Comparison of ENCODE assay signal across 18 cellular contexts in genomic region chr11:69912161-69912910, GRCh38.
DNase-seq lines count a peak whose midpoint lies in the region; ATAC-seq and TF ChIP-seq lines count a peak whose summit lies in the region.
"Had no signal": no experiment of that assay in that cellular context is flagged by ENCODE, and none has a peak within 500 bp of the region (broad histone marks: within the 10 kb centered on the region; RNA-seq: fewer than 3 reads in every experiment).

No MANE protein-coding gene starts in this region.

- H3K27ac ChIP-seq in PC-9 = peak overlapping the region; percentile 97
- no peak overlapping the region for H3K27ac ChIP-seq in spleen
- H3K27ac ChIP-seq in thyroid gland = no peak overlapping the region
- H3K27ac ChIP-seq: HL-60 had no signal

- WGBS in spleen, 5 donors = 71 to 86% (median 80%) methylated on average over 19 to 22 of the region's 22 CpGs
- WGBS in thyroid gland, 2 donors = 83 to 90% methylated on average over 14 to 21 of the region's 22 CpGs

- peak overlapping the region; percentile 80 for H3K4me2 ChIP-seq in PC-9

- TF ChIP-seq CTCF in PC-9 (conservative IDR thresholded peaks at IDR 0.05) (no peak), spleen (IDR thresholded peaks at IDR 0.05 in 8 of 11, conservative IDR thresholded peaks at IDR 0.05 in 3 of 11) (no peak), thyroid gland (IDR thresholded peaks at IDR 0.05) (no peak)

- intact Hi-C loops in PC-9 (cut with micrococcal nuclease; ENCODE audit: unreplicated experiment) (loop anchor here (5.0 kb wide), 1 partner anchor 210 kb away; the partner anchor contains the start of gene FGF19), spleen (cut with DNase I; ENCODE audit: low total_unique reads) (no loop called here), thyroid gland (cut with DNase I) (no loop called here)

- H2AFZ ChIP-seq in PC-9 = no peak overlapping the region

- H3K27me3 ChIP-seq in PC-9 (ENCODE audit: insufficient read depth, low read depth) (no peaks in the 10 kb centered on the region), spleen (replicated peaks in 1 of 7) (peaks cover 0 to 97% (median 21%) of the 10 kb centered on the region in 7 donors), thyroid gland (no peaks in the 10 kb centered on the region)

- H3K27ac Mint-ChIP-seq in activated naive CD8-positive, alpha-beta T cell treated with anti-CD3 and anti-CD28 coated beads, Interleukin-2, amount 10 ng/mL, durations not matched to agents 7 days and 5 days = no peak overlapping the region
- H3K27ac Mint-ChIP-seq in activated naive CD8-positive, alpha-beta T cell treated with anti-CD3 and anti-CD28 coated beads for 36 hours = no peak overlapping the region
- H3K27ac Mint-ChIP-seq: IgD-negative memory B cell, memory B cell had no signal

- CTCF ChIA-PET in PC-9 (lab: Charles Lee) = interaction anchor here (0.6 to 1.5 kb wide), 5 partner anchors 8 to 408 kb away, joined by 3 to 5 read pairs (median 3); no protein-coding TSS in a partner anchor

- peaks cover 8% of the 10 kb centered on the region for H3K27me3 Mint-ChIP-seq in activated naive CD8-positive, alpha-beta T cell treated with anti-CD3 and anti-CD28 coated beads, Interleukin-2, amount 10 ng/mL, durations not matched to agents 7 days and 5 days
- H3K27me3 Mint-ChIP-seq in activated naive CD8-positive, alpha-beta T cell treated with anti-CD3 and anti-CD28 coated beads for 36 hours = peaks cover 48% of the 10 kb centered on the region

- no peak for ATAC-seq in activated naive CD8-positive, alpha-beta T cell treated with anti-CD3 and anti-CD28 coated beads, Interleukin-2, amount 10 ng/mL, durations not matched to agents 7 days and 5 days (ENCODE audit: low read depth)
- ATAC-seq in left lobe of liver = no peak
- ATAC-seq in HG02642 (IDR thresholded peaks at IDR 0.05; ENCODE audit: poor library complexity, unreplicated experiment) = no peak

- POLR2A ChIA-PET in activated naive CD8-positive, alpha-beta T cell treated with anti-CD3 and anti-CD28 coated beads, Interleukin-2, amount 10 ng/mL, durations not matched to agents 7 days and 5 days (lab: Charles Lee) = no interaction called here
- POLR2A ChIA-PET in PC-9 (lab: Charles Lee; ENCODE audit: unreplicated experiment) = interaction anchor here (1.2 kb wide), 1 partner anchor 11 kb away, joined by 4 read pairs; no protein-coding TSS in a partner anchor

- peaks cover 8% of the 10 kb centered on the region; the same call in 1 of the 2 replicates for H3K79me2 ChIP-seq in PC-9 (ENCODE audit: low read depth)

- peaks cover 1% of the 10 kb centered on the region for H3K4me1 Mint-ChIP-seq in activated naive CD8-positive, alpha-beta T cell treated with anti-CD3 and anti-CD28 coated beads, Interleukin-2, amount 10 ng/mL, durations not matched to agents 7 days and 5 days
- H3K4me1 Mint-ChIP-seq in activated naive CD8-positive, alpha-beta T cell treated with anti-CD3 and anti-CD28 coated beads for 36 hours = no peaks in the 10 kb centered on the region
- H3K4me1 Mint-ChIP-seq: CD4-positive, CD25-positive, alpha-beta regulatory T cell; IgD-negative memory B cell; memory B cell had no signal

- H3K4me3 ChIP-seq in PC-9 (peak overlapping the region; percentile 54; the same call in 1 of the 2 replicates), spleen (no peak overlapping the region), thyroid gland (replicated peaks in 1 of 3) (no peak overlapping the region)

- DNase-seq in activated naive CD8-positive, alpha-beta T cell treated with anti-CD3 and anti-CD28 coated beads, Interleukin-2, amount 10 ng/mL, durations not matched to agents 7 days and 5 days = peak; percentile 30
- no peak for DNase-seq in activated naive CD8-positive, alpha-beta T cell treated with anti-CD3 and anti-CD28 coated beads for 36 hours
- DNase-seq in PC-9 = no peak
- DNase-seq in left lobe of liver (ENCODE audit: low spot score) = peak; percentile 53
- peak; percentile 74 for DNase-seq in spleen
- no peak for DNase-seq in thyroid gland
- no peak for DNase-seq in 8988T
- DNase-seq: activated CD4-positive, alpha-beta T cell treated with anti-CD3 and anti-CD28 coated beads for 1 hour; GDM1; NCI-H1694; stimulated activated CD4-positive, alpha-beta T cell treated with anti-CD3 and anti-CD28 coated beads, Interleukin-12 subunit alpha, Interleukin-12 subunit beta, amount 100 ng/mL, for 4 hours; T1000 had no signal

- H3F3A ChIP-seq in PC-9 (ENCODE audit: insufficient read depth, low read depth) = peaks cover 42% of the 10 kb centered on the region

- H3K36me3 ChIP-seq in PC-9 (ENCODE audit: low read depth) (no peaks in the 10 kb centered on the region), spleen (no peaks in the 10 kb centered on the region), thyroid gland (no peaks in the 10 kb centered on the region)

- H3K4me1 ChIP-seq in PC-9 (replicated peaks; ENCODE audit: insufficient read depth) = peaks cover 98% of the 10 kb centered on the region
- peaks cover 0 to 25% (median 10%) of the 10 kb centered on the region in 6 donors for H3K4me1 ChIP-seq in spleen
- H3K4me1 ChIP-seq in thyroid gland = peaks cover 0 to 17% of the 10 kb centered on the region in 2 donors

- H3K9me3 ChIP-seq in PC-9 (ENCODE audit: insufficient read depth, low read depth) (no peaks in the 10 kb centered on the region), spleen (peaks cover 0 to 8% (median 0%) of the 10 kb centered on the region in 8 donors), thyroid gland (no peaks in the 10 kb centered on the region)

- H3K4me3 Mint-ChIP-seq in activated naive CD8-positive, alpha-beta T cell treated with anti-CD3 and anti-CD28 coated beads, Interleukin-2, amount 10 ng/mL, durations not matched to agents 7 days and 5 days = no peak overlapping the region
- no peak overlapping the region for H3K4me3 Mint-ChIP-seq in activated naive CD8-positive, alpha-beta T cell treated with anti-CD3 and anti-CD28 coated beads for 36 hours
- H3K4me3 Mint-ChIP-seq: CD4-positive, CD25-positive, alpha-beta regulatory T cell; IgD-negative memory B cell; memory B cell; nephron had no signal

- TF ChIP-seq POLR2A in spleen (IDR thresholded peaks at IDR 0.05) = no peak
- no peak for TF ChIP-seq POLR2A in thyroid gland (IDR thresholded peaks at IDR 0.05)

- H3K36me3 Mint-ChIP-seq in activated naive CD8-positive, alpha-beta T cell treated with anti-CD3 and anti-CD28 coated beads, Interleukin-2, amount 10 ng/mL, durations not matched to agents 7 days and 5 days = no peaks in the 10 kb centered on the region
- no peaks in the 10 kb centered on the region for H3K36me3 Mint-ChIP-seq in activated naive CD8-positive, alpha-beta T cell treated with anti-CD3 and anti-CD28 coated beads for 36 hours
- H3K36me3 Mint-ChIP-seq: CD4-positive, CD25-positive, alpha-beta regulatory T cell; IgD-negative memory B cell had no signal

- no peaks in the 10 kb centered on the region for H4K20me1 ChIP-seq in PC-9 (ENCODE audit: insufficient read depth)

- H3K9me2 ChIP-seq in PC-9 (ENCODE audit: insufficient read depth) = no peaks in the 10 kb centered on the region

- H3K9me3 Mint-ChIP-seq in activated naive CD8-positive, alpha-beta T cell treated with anti-CD3 and anti-CD28 coated beads, Interleukin-2, amount 10 ng/mL, durations not matched to agents 7 days and 5 days = no peaks in the 10 kb centered on the region
- no peaks in the 10 kb centered on the region for H3K9me3 Mint-ChIP-seq in activated naive CD8-positive, alpha-beta T cell treated with anti-CD3 and anti-CD28 coated beads for 36 hours
- H3K9me3 Mint-ChIP-seq: CD4-positive, CD25-positive, alpha-beta regulatory T cell; IgD-negative memory B cell; nephron had no signal

- BruUV-seq in PC-9 (replicated peaks; lab: Mats Ljungman, UMichigan) = no TSS peak

Comparison
In these comparisons a context has a peak if more than half of its experiments do, and no peak if none do; other contexts are left out.
1. DNase-seq: peak in activated naive CD8-positive, alpha-beta T cell treated with anti-CD3 and anti-CD28 coated beads, Interleukin-2, amount 10 ng/mL, durations not matched to agents 7 days and 5 days (single experiment), left lobe of liver (single experiment) and spleen (single experiment); none in activated naive CD8-positive, alpha-beta T cell treated with anti-CD3 and anti-CD28 coated beads for 36 hours (single experiment), PC-9 (0 of 2), thyroid gland (0 of 2) and 8988T (single experiment).